Comparison of ENCODE assay signal across 1 cellular context in genomic region chr21:46124083-46124925, GRCh38.
TF ChIP-seq lines count a peak whose summit lies in the region.

No MANE protein-coding gene starts in this region.

TF ChIP-seq in WTC11, 78 proteins besides CTCF, POLR2A, EP300 and RAD21 (continued from another document):
- no peak for TF ChIP-seq E2F4 (CRISPR knock-in tag; IDR thresholded peaks at IDR 0.05; ENCODE audit: borderline replicate concordance, low read depth)
- no peak for TF ChIP-seq HMGXB4 (CRISPR knock-in tag; IDR thresholded peaks at IDR 0.05)
- no peak for TF ChIP-seq ZNF532 (CRISPR knock-in tag; IDR thresholded peaks at IDR 0.05; ENCODE audit: borderline replicate concordance)
- TF ChIP-seq PRDM15 (CRISPR knock-in tag; IDR thresholded peaks at IDR 0.05): no peak
